In the genomic region with DNA sequence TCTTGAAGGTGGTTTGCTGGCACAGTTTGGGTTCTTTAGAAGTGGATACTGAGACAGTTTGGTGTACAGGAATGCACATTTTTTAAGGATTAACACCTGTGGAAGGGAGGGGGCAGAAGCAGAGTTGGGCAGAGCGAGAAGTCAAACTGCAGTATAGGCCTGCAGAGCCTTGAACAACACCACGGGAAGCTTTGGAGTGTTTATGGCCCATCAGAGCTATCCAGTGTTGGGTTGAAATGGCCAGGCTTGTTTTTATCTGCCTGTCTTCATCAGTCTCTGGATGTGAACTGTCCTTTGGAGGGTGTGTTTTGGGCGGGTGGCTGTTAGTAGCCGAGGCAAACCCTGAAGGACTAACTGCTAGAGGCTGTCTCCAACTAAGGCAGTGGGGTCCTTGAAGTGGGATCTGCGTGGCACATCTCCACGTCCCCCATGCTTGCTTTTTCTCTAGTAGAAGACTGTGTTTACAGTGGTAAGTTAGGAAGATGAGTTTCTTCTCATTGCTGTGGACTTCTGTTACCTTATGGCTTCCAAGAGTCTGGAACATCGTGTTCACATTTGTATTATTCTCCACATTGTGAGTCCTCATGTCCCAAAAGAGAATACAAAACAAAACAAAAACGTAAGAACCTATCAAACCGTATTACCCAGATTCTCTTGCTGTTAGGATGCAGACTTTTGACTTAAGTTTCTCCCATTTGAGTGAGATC, we compare ENCODE assay signal across 14 cellular contexts. TPM values are rescaled to one million over a fixed set of nuclear protein-coding genes. Genes with fewer than 3 reads are reported as not detected.
DNase-seq lines count a peak whose midpoint lies in the region; ATAC-seq and TF ChIP-seq lines count a peak whose summit lies in the region.
"Had no signal": no experiment of that assay in that cellular context is flagged by ENCODE, and none has a peak within 500 bp of the region (broad histone marks: within the 10 kb centered on the region; RNA-seq: fewer than 3 reads in every experiment).

No MANE protein-coding gene starts in this region.

- POLR2A ChIA-PET in activated CD4-positive, alpha-beta T cell treated with anti-CD3 and anti-CD28 coated beads, Interleukin-2, amount 10 ng/mL, durations not matched to agents 7 days and 5 days (lab: Charles Lee), result no interaction called here

- H3K36me3 ChIP-seq in endodermal cell (ENCODE audit: control insufficient read depth, insufficient read depth, low read length), result no peaks in the 10 kb centered on the region
- H3K36me3 ChIP-seq in gastrocnemius medialis, result no peaks in the 10 kb centered on the region
- H3K36me3 ChIP-seq: uterus had no signal

- H3K9me3 Mint-ChIP-seq in activated CD4-positive, alpha-beta T cell treated with anti-CD3 and anti-CD28 coated beads, Interleukin-2, amount 10 ng/mL, durations not matched to agents 7 days and 5 days, result peaks cover 6% of the 10 kb centered on the region
- H3K9me3 Mint-ChIP-seq in activated CD4-positive, alpha-beta T cell treated with anti-CD3 and anti-CD28 coated beads, Interleukin-2, amount 10 ng/mL, durations not matched to agents 24 days and 14 days, result peaks cover 3% of the 10 kb centered on the region
- H3K9me3 Mint-ChIP-seq in IgD-negative memory B cell (no peaks in the 10 kb centered on the region), endodermal cell (peaks cover 12% of the 10 kb centered on the region)

- intact Hi-C loops in activated CD4-positive, alpha-beta T cell treated with anti-CD3 and anti-CD28 coated beads, Interleukin-2, amount 10 ng/mL, durations not matched to agents 24 days and 14 days (cut with micrococcal nuclease), result no loop called here
- intact Hi-C loops in gastrocnemius medialis (cut with DNase I; ENCODE audit: low total_unique reads), result no loop called here

- H3K27ac Mint-ChIP-seq in activated CD4-positive, alpha-beta T cell treated with anti-CD3 and anti-CD28 coated beads, Interleukin-2, amount 10 ng/mL, durations not matched to agents 7 days and 5 days, result peak overlapping the region; percentile 52
- no peak overlapping the region for H3K27ac Mint-ChIP-seq in activated CD4-positive, alpha-beta T cell treated with anti-CD3 and anti-CD28 coated beads, Interleukin-2, amount 10 ng/mL, durations not matched to agents 24 days and 14 days
- H3K27ac Mint-ChIP-seq in IgD-negative memory B cell, result peak overlapping the region in 2 of 3 donors; percentile 8 to 84
- H3K27ac Mint-ChIP-seq in endodermal cell, result peak overlapping the region; percentile 73

- no peaks in the 10 kb centered on the region for H3K27me3 Mint-ChIP-seq in activated CD4-positive, alpha-beta T cell treated with anti-CD3 and anti-CD28 coated beads, Interleukin-2, amount 10 ng/mL, durations not matched to agents 7 days and 5 days
- H3K27me3 Mint-ChIP-seq in activated CD4-positive, alpha-beta T cell treated with anti-CD3 and anti-CD28 coated beads, Interleukin-2, amount 10 ng/mL, durations not matched to agents 24 days and 14 days, result no peaks in the 10 kb centered on the region
- no peaks in the 10 kb centered on the region for H3K27me3 Mint-ChIP-seq in IgD-negative memory B cell
- peaks cover 27% of the 10 kb centered on the region for H3K27me3 Mint-ChIP-seq in endodermal cell (ENCODE audit: insufficient read depth)

- no peak for TF ChIP-seq POLR2A in gastrocnemius medialis (IDR thresholded peaks at IDR 0.05)

- peaks cover 19% of the 10 kb centered on the region for H3K27me3 ChIP-seq in endodermal cell (ENCODE audit: control insufficient read depth, insufficient read depth, low read length, poor library complexity, severe bottlenecking)
- H3K27me3 ChIP-seq in gastrocnemius medialis, result no peaks in the 10 kb centered on the region
- H3K27me3 ChIP-seq: heart right ventricle, SJCRH30, uterus had no signal

- TF ChIP-seq CTCF in endodermal cell (conservative IDR thresholded peaks at IDR 0.05), result no peak
- TF ChIP-seq CTCF in gastrocnemius medialis (IDR thresholded peaks at IDR 0.05 in 4 of 5, conservative IDR thresholded peaks at IDR 0.05 in 1 of 5), result no peak

- DNase-seq in activated CD4-positive, alpha-beta T cell treated with anti-CD3 and anti-CD28 coated beads, Interleukin-2, amount 10 ng/mL, durations not matched to agents 7 days and 5 days, result no peak
- DNase-seq in activated CD4-positive, alpha-beta T cell treated with anti-CD3 and anti-CD28 coated beads, Interleukin-2, amount 10 ng/mL, durations not matched to agents 24 days and 14 days, result no peak
- DNase-seq in endodermal cell, result peak; percentile 59
- no peak for DNase-seq in gastrocnemius medialis
- no peak for DNase-seq in stimulated activated CD4-positive, alpha-beta T cell treated with anti-CD3 and anti-CD28 coated beads, Interleukin-1b, Interleukin-23, amount 100 ng/mL, for 48 hours
- DNase-seq in NCI-H146 treated with DMSO at 0.1 percent for 48 hours (lab: John Stamatoyannopoulos, UW; ENCODE audit: unreplicated experiment), result no peak
- DNase-seq: GF-D8, heart right ventricle, NCI-H2171, SJCRH30, uterus had no signal

- H3K4me1 Mint-ChIP-seq in activated CD4-positive, alpha-beta T cell treated with anti-CD3 and anti-CD28 coated beads, Interleukin-2, amount 10 ng/mL, durations not matched to agents 7 days and 5 days, result peaks cover 47% of the 10 kb centered on the region
- H3K4me1 Mint-ChIP-seq in activated CD4-positive, alpha-beta T cell treated with anti-CD3 and anti-CD28 coated beads, Interleukin-2, amount 10 ng/mL, durations not matched to agents 24 days and 14 days, result peaks cover 33% of the 10 kb centered on the region
- H3K4me1 Mint-ChIP-seq in IgD-negative memory B cell (peaks cover 47 to 64% (median 56%) of the 10 kb centered on the region in 3 donors), endodermal cell (peaks cover 10% of the 10 kb centered on the region)

- H3K4me1 ChIP-seq in endodermal cell (ENCODE audit: control insufficient read depth, insufficient read depth, low read length) (no peaks in the 10 kb centered on the region), gastrocnemius medialis (peaks cover 57 to 67% of the 10 kb centered on the region in 2 donors)
- H3K4me1 ChIP-seq: uterus had no signal

- H3K4me3 ChIP-seq in endodermal cell (ENCODE audit: low read length) (no peak overlapping the region), gastrocnemius medialis (no peak overlapping the region)
- H3K4me3 ChIP-seq: heart right ventricle, SJCRH30, uterus had no signal

- no peak overlapping the region for H3K9ac ChIP-seq in endodermal cell (ENCODE audit: extremely low read depth, low read length, poor library complexity, severe bottlenecking)

- H3K9me3 ChIP-seq in endodermal cell (ENCODE audit: control insufficient read depth, low read length) (peaks cover 6% of the 10 kb centered on the region), gastrocnemius medialis (no peaks in the 10 kb centered on the region)
- H3K9me3 ChIP-seq: heart right ventricle, SJCRH30, uterus had no signal

- no peak overlapping the region for H3K4me3 Mint-ChIP-seq in activated CD4-positive, alpha-beta T cell treated with anti-CD3 and anti-CD28 coated beads, Interleukin-2, amount 10 ng/mL, durations not matched to agents 7 days and 5 days
- H3K4me3 Mint-ChIP-seq in activated CD4-positive, alpha-beta T cell treated with anti-CD3 and anti-CD28 coated beads, Interleukin-2, amount 10 ng/mL, durations not matched to agents 24 days and 14 days, result no peak overlapping the region
- H3K4me3 Mint-ChIP-seq in IgD-negative memory B cell, result peak overlapping the region in 3 of 4 donors; percentile 0 to 61 (median 0)
- no peak overlapping the region for H3K4me3 Mint-ChIP-seq in endodermal cell

- in situ Hi-C loops in gastrocnemius medialis (cut with MboI; ENCODE audit: low sequenced_read_pairs in 4 of 4), result no loop called here

- ATAC-seq in gastrocnemius medialis (peak; percentile 81 to 84), GM19023 (IDR thresholded peaks at IDR 0.05; ENCODE audit: unreplicated experiment) (no peak)

- H3K27ac ChIP-seq in endodermal cell (ENCODE audit: low read depth, low read length) (no peak overlapping the region), gastrocnemius medialis (peak overlapping the region; percentile 51 to 84 (median 72))
- H3K27ac ChIP-seq: epithelial cell of prostate, heart right ventricle, SJCRH30, uterus had no signal

- 93 to 95% methylated on average over 7 to 9 of the region's 9 CpGs for WGBS in endodermal cell (ENCODE audit: insufficient coverage in 1 of 2, insufficient read length in 1 of 2), 2 experiments

- CTCF ChIA-PET in activated CD4-positive, alpha-beta T cell treated with anti-CD3 and anti-CD28 coated beads, Interleukin-2, amount 10 ng/mL, durations not matched to agents 7 days and 5 days (lab: Charles Lee), result no interaction called here

- peaks cover 68% of the 10 kb centered on the region for H3K36me3 Mint-ChIP-seq in activated CD4-positive, alpha-beta T cell treated with anti-CD3 and anti-CD28 coated beads, Interleukin-2, amount 10 ng/mL, durations not matched to agents 7 days and 5 days (ENCODE audit: low read depth)
- peaks cover 55% of the 10 kb centered on the region for H3K36me3 Mint-ChIP-seq in activated CD4-positive, alpha-beta T cell treated with anti-CD3 and anti-CD28 coated beads, Interleukin-2, amount 10 ng/mL, durations not matched to agents 24 days and 14 days (ENCODE audit: low read depth)
- H3K36me3 Mint-ChIP-seq in IgD-negative memory B cell, result peaks cover 10% of the 10 kb centered on the region
- peaks cover 5% of the 10 kb centered on the region for H3K36me3 Mint-ChIP-seq in endodermal cell (ENCODE audit: low read depth)

RNA-seq across cellular contexts. Expression of a gene that starts 41.0 kb away (rescaled TPM):
- 10 to 100 TPM; 49.3 to 56.0 TPM for total RNA-seq in activated CD4-positive, alpha-beta T cell treated with anti-CD3 and anti-CD28 coated beads, Interleukin-2, amount 10 ng/mL, durations not matched to agents 7 days and 5 days
- total RNA-seq in activated CD4-positive, alpha-beta T cell treated with anti-CD3 and anti-CD28 coated beads, Interleukin-2, amount 10 ng/mL, durations not matched to agents 24 days and 14 days, result 40.3 and 40.6 TPM in 2 replicates
- 48.4 TPM for polyA plus RNA-seq in IgD-negative memory B cell
- total RNA-seq in endodermal cell, result 10 to 100 TPM in 1 of 2 donors, 1 to 10 TPM in 1; 6.2 to 10.8 TPM
- polyA plus RNA-seq in endodermal cell (2013, experiment 1 of 2), result 22.2 TPM
- 19.4 TPM for polyA plus RNA-seq in endodermal cell (2013, experiment 2 of 2)
- 10 to 100 TPM in 1 of 4 donors, 1 to 10 TPM in 3; 4.6 to 21.4 (median 9.5) TPM for total RNA-seq in gastrocnemius medialis

Comparison
In these comparisons a context has a peak if more than half of its experiments do, and no peak if none do; other contexts are left out.
1. H3K4me3 Mint-ChIP-seq: peak in IgD-negative memory B cell (3 of 4); none in activated CD4-positive, alpha-beta T cell treated with anti-CD3 and anti-CD28 coated beads, Interleukin-2, amount 10 ng/mL, durations not matched to agents 7 days and 5 days (single experiment), activated CD4-positive, alpha-beta T cell treated with anti-CD3 and anti-CD28 coated beads, Interleukin-2, amount 10 ng/mL, durations not matched to agents 24 days and 14 days (single experiment) and endodermal cell (single experiment).